ENCODE assay signal across 8 cellular contexts in the genomic region with DNA sequence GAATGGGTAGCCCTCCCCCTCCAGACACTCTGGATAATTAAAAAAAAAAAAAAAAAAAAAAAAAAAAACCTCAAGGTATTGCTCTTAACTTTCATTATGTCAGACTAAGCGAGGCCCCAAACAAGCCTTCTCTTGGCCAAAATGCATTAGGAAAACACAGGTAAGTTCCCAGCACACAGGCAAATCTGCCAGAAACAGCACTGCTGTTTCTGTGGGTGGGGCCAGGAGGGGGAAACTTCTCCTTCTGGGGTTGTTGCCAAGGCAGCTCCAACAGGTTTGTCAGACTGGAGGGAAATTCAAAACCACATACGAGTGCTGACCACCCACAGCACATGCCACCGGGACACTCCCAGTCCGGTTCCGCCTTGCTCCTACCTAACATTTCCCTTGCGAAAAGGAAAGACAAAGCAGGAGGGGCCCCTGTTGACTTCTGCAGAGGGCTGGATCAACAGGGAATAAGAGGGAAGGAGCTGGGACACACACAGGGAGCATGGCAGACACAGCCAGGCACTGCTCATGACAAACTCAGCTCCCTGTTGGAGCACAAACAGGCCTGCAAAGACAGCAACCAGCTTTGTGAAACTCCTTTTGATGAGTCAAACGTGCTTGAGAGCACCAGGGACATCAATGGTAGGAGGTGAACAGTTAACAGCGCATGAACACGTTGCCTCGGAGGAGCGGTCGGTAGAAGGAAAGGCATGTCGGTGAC. TPM values are rescaled to one million over a fixed set of nuclear protein-coding genes. Genes with fewer than 3 reads are reported as not detected.
DNase-seq lines count a peak whose midpoint lies in the region; ATAC-seq and TF ChIP-seq lines count a peak whose summit lies in the region.

No MANE protein-coding gene starts in this region.

- H3K9me3 Mint-ChIP-seq in CD4-positive, alpha-beta T cell = no peaks in the 10 kb centered on the region

- no peaks in the 10 kb centered on the region for H3K27me3 Mint-ChIP-seq in CD4-positive, alpha-beta T cell

- H3K4me3 ChIP-seq in cardiac fibroblast (replicated peaks in 1 of 2; ENCODE audit: low read depth in 2 of 2, low read length in 2 of 2) (no peak overlapping the region), mesodermal cell (ENCODE audit: extremely low read depth, insufficient read depth, low read length, poor library complexity, severe bottlenecking) (no peak overlapping the region), subcutaneous abdominal adipose tissue (ENCODE audit: low read depth in 1 of 5, low read length in 5 of 5) (peak overlapping the region in 1 of 5 donors; percentile 30)

- peak; percentile 76 for TF ChIP-seq EP300 in Ishikawa (IDR thresholded peaks at IDR 0.05; ENCODE audit: borderline replicate concordance)

- POLR2A ChIA-PET in CD4-positive, alpha-beta T cell (lab: Charles Lee) = interaction anchor here (0.9 to 49.5 kb wide), 17 partner anchors 10 to 892 kb away, joined by 3 to 1847 read pairs (median 8); partner anchors contain the start of genes APOL2, MYH9 and TXN2

- peak overlapping the region in 1 of 5 donors; percentile 59 for H3K9ac ChIP-seq in subcutaneous abdominal adipose tissue (ENCODE audit: low read length in 5 of 5)

- DNase-seq in CD4-positive, alpha-beta T cell = peak; percentile 32 to 66 (median 51)
- DNase-seq in T-helper 9 cell = peak; percentile 42
- DNase-seq in cardiac fibroblast (ENCODE audit: low read depth in 2 of 2) = peak; percentile 56 to 95
- no peak for DNase-seq in cerebellar nuclear complex (lab: John Stamatoyannopoulos, UW)

- TF ChIP-seq CTCF in CD4-positive, alpha-beta T cell (IDR thresholded peaks at IDR 0.05) = no peak
- no peak for TF ChIP-seq CTCF in cardiac fibroblast (IDR thresholded peaks at IDR 0.05; ENCODE audit: low read depth, low read length)

- H3K27ac ChIP-seq in CD4-positive, alpha-beta T cell (ENCODE audit: low read depth, low read length) = peak overlapping the region; percentile 92
- H3K27ac ChIP-seq in mesodermal cell (ENCODE audit: low read depth, low read length, severe bottlenecking) (peak overlapping the region; percentile 99), subcutaneous abdominal adipose tissue (ENCODE audit: low read depth, low read length) (peak overlapping the region; percentile 95)

- H3K36me3 ChIP-seq in mesodermal cell (ENCODE audit: control insufficient read depth, insufficient read depth, low read length) (peaks cover 68% of the 10 kb centered on the region), subcutaneous abdominal adipose tissue (ENCODE audit: control insufficient read depth in 5 of 5, insufficient read depth in 5 of 5, low read length in 5 of 5) (peaks cover 0 to 56% (median 55%) of the 10 kb centered on the region in 5 donors)

- H3K4me1 Mint-ChIP-seq in CD4-positive, alpha-beta T cell (ENCODE audit: low read depth) = peaks cover 100% of the 10 kb centered on the region

- H3K36me3 Mint-ChIP-seq in CD4-positive, alpha-beta T cell (ENCODE audit: low read depth) = peaks cover 98% of the 10 kb centered on the region

- CTCF ChIA-PET in CD4-positive, alpha-beta T cell (lab: Charles Lee) = interaction anchor here (0.5 to 3.1 kb wide), 12 partner anchors 10 to 190 kb away, joined by 3 to 14 read pairs (median 4); no protein-coding TSS in a partner anchor

- H3K4me3 Mint-ChIP-seq in CD4-positive, alpha-beta T cell = peak overlapping the region; percentile 90

- no peak; the same call in 1 of the 2 replicates for TF ChIP-seq RAD21 in Ishikawa (IDR thresholded peaks at IDR 0.05; ENCODE audit: low read depth)

- ATAC-seq in CD4-positive, alpha-beta T cell (ENCODE audit: poor library complexity) = peak; percentile 39
- no peak for ATAC-seq in HG03280 (IDR thresholded peaks at IDR 0.05; ENCODE audit: unreplicated experiment)

- intact Hi-C loops in CD4-positive, alpha-beta T cell (cut with DNase I, micrococcal nuclease) = loop anchor here (1.0 to 5.0 kb wide), 7 partner anchors 21 to 138 kb away; partner anchors contain the start of gene MYH9 (in 1 of the 2)

- peaks cover 94% of the 10 kb centered on the region for H3K4me1 ChIP-seq in mesodermal cell (ENCODE audit: control insufficient read depth, insufficient read depth, low read length, poor library complexity, severe bottlenecking)
- H3K4me1 ChIP-seq in subcutaneous abdominal adipose tissue (ENCODE audit: control insufficient read depth in 5 of 5, insufficient read depth in 5 of 5, low read length in 5 of 5) = peaks cover 44 to 100% (median 96%) of the 10 kb centered on the region in 5 donors

- H3K27ac Mint-ChIP-seq in CD4-positive, alpha-beta T cell = peak overlapping the region; percentile 93

- H3K27me3 ChIP-seq in CD4-positive, alpha-beta T cell (ENCODE audit: control insufficient read depth, insufficient read depth, low read length) = no peaks in the 10 kb centered on the region
- H3K27me3 ChIP-seq in subcutaneous abdominal adipose tissue (ENCODE audit: control insufficient read depth in 5 of 5, insufficient read depth in 4 of 5, low read length in 5 of 5) = no peaks in the 10 kb centered on the region

- no peaks in the 10 kb centered on the region for H3K9me3 ChIP-seq in CD4-positive, alpha-beta T cell (ENCODE audit: control insufficient read depth, low read length)
- H3K9me3 ChIP-seq in mesodermal cell (ENCODE audit: control insufficient read depth, low read length) (no peaks in the 10 kb centered on the region), subcutaneous abdominal adipose tissue (ENCODE audit: control insufficient read depth in 5 of 5, low read length in 5 of 5) (no peaks in the 10 kb centered on the region)

- 74% methylated on average over 12 of the region's 13 CpGs for WGBS in mesodermal cell (ENCODE audit: insufficient coverage in 2 of 2), 2 experiments

TF ChIP-seq in Ishikawa, 13 proteins besides CTCF, POLR2A, EP300 and RAD21:
- TF ChIP-seq TAF1 (IDR thresholded peaks at IDR 0.05; ENCODE audit: low read depth) = 0 out of 2 replicates have a peak, but pooled peaks have one; percentile 3
- TF ChIP-seq, protein P1, sequence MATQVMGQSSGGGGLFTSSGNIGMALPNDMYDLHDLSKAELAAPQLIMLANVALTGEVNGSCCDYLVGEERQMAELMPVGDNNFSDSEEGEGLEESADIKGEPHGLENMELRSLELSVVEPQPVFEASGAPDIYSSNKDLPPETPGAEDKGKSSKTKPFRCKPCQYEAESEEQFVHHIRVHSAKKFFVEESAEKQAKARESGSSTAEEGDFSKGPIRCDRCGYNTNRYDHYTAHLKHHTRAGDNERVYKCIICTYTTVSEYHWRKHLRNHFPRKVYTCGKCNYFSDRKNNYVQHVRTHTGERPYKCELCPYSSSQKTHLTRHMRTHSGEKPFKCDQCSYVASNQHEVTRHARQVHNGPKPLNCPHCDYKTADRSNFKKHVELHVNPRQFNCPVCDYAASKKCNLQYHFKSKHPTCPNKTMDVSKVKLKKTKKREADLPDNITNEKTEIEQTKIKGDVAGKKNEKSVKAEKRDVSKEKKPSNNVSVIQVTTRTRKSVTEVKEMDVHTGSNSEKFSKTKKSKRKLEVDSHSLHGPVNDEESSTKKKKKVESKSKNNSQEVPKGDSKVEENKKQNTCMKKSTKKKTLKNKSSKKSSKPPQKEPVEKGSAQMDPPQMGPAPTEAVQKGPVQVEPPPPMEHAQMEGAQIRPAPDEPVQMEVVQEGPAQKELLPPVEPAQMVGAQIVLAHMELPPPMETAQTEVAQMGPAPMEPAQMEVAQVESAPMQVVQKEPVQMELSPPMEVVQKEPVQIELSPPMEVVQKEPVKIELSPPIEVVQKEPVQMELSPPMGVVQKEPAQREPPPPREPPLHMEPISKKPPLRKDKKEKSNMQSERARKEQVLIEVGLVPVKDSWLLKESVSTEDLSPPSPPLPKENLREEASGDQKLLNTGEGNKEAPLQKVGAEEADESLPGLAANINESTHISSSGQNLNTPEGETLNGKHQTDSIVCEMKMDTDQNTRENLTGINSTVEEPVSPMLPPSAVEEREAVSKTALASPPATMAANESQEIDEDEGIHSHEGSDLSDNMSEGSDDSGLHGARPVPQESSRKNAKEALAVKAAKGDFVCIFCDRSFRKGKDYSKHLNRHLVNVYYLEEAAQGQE (IDR thresholded peaks at IDR 0.05; ENCODE audit: low read depth) = no peak
- TF ChIP-seq, protein P2, sequence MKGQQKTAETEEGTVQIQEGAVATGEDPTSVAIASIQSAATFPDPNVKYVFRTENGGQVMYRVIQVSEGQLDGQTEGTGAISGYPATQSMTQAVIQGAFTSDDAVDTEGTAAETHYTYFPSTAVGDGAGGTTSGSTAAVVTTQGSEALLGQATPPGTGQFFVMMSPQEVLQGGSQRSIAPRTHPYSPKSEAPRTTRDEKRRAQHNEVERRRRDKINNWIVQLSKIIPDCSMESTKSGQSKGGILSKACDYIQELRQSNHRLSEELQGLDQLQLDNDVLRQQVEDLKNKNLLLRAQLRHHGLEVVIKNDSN (IDR thresholded peaks at IDR 0.05) = peak; percentile 48; the same call in 1 of the 2 replicates
- TF ChIP-seq FOXM1 (IDR thresholded peaks at IDR 0.05; ENCODE audit: borderline replicate concordance, low read depth) = peak; percentile 61; the same call in 1 of the 2 replicates
- TF ChIP-seq CREB1 (IDR thresholded peaks at IDR 0.05; ENCODE audit: low read depth) = 0 out of 2 replicates have a peak, but pooled peaks have one; percentile 6
- TF ChIP-seq YY1 (IDR thresholded peaks at IDR 0.05; ENCODE audit: low read depth) = no peak
- peak; percentile 79 for TF ChIP-seq TEAD4 (IDR thresholded peaks at IDR 0.05)
- TF ChIP-seq EGR1 (IDR thresholded peaks at IDR 0.05) = no peak
- TF ChIP-seq, protein P3, sequence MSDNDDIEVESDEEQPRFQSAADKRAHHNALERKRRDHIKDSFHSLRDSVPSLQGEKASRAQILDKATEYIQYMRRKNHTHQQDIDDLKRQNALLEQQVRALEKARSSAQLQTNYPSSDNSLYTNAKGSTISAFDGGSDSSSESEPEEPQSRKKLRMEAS (IDR thresholded peaks at IDR 0.05) = peak; percentile 93
- no peak for TF ChIP-seq ZBTB7A (IDR thresholded peaks at IDR 0.05; ENCODE audit: low read depth)
- peak; percentile 89 for TF ChIP-seq NFIC (IDR thresholded peaks at IDR 0.05)
- TF ChIP-seq CEBPB (IDR thresholded peaks at IDR 0.05) = peak; percentile 39; the same call in 1 of the 2 replicates
- peak; percentile 86 for TF ChIP-seq TCF12 (IDR thresholded peaks at IDR 0.05; ENCODE audit: low read depth)

RNA-seq across cellular contexts. Expression of gene MYH9, which starts 55.0 kb away (rescaled TPM):
- total RNA-seq in CD4-positive, alpha-beta T cell = 100 to 1,000 TPM; 901 to 925 TPM
- polyA plus RNA-seq in mesodermal cell (2013, experiment 1 of 2) = 360 TPM
- polyA plus RNA-seq in mesodermal cell (2013, experiment 2 of 2) = 289 TPM

Comparison
In these comparisons a context has a peak if more than half of its experiments do, and no peak if none do; other contexts are left out.
1. DNase-seq: peak in CD4-positive, alpha-beta T cell (10 of 10), T-helper 9 cell (single experiment) and cardiac fibroblast (2 of 2); none in cerebellar nuclear complex (0 of 2).
2. Peak in every context shown above with its lines, with median percentiles within 50 percentile points of each other: H3K27ac ChIP-seq.